Comparison of ENCODE assay signal across 6 cellular contexts in genomic region chr7:123924941-123925340, GRCh38. TPM values are rescaled to one million over a fixed set of nuclear protein-coding genes. Genes with fewer than 3 reads are reported as not detected.
"Had no signal": no experiment of that assay in that cellular context is flagged by ENCODE, and none has a peak within 500 bp of the region (broad histone marks: within the 10 kb centered on the region; RNA-seq: fewer than 3 reads in every experiment).

TSS of gene SPAM1 (plus strand) at chr7:123925241. CDS start at chr7:123953571, 28,330 bp downstream.

- DNase-seq: H9, HCEC 1CT, IMR-90 had no signal

- H3K4me2 ChIP-seq: GM23338 had no signal

- H2AFZ ChIP-seq: GM23338 had no signal

- H3K27ac Mint-ChIP-seq: GM23338 had no signal

- H3K4me3 Mint-ChIP-seq: GM23338, H9 had no signal

- H3K4me3 ChIP-seq: GM23338 had no signal

RNA-seq across cellular contexts. Expression of gene SPAM1, which starts in this region (rescaled TPM):
- total RNA-seq: GM23338, H1, H9, HT-29, IMR-90 had no signal
- polyA plus RNA-seq: GM23338, H1, IMR-90 had no signal
